8 cellular contexts compared by ENCODE assay signal in genomic region chr1:25774921-25775774, GRCh38. TPM values are rescaled to one million over a fixed set of nuclear protein-coding genes. Genes with fewer than 3 reads are reported as not detected.
A peak's percentile ranks its signal among the peaks of the same experiment; 100 is the strongest.
DNase-seq lines count a peak whose midpoint lies in the region; ATAC-seq lines count a peak whose summit lies in the region.

No MANE protein-coding gene starts in this region.

- peaks cover 53% of the 10 kb centered on the region for H3K27me3 Mint-ChIP-seq in activated CD4-positive, alpha-beta T cell treated with anti-CD3 and anti-CD28 coated beads, Interleukin-2, amount 10 ng/mL, durations not matched to agents 24 days and 14 days

- peaks cover 26% of the 10 kb centered on the region for H3K4me1 Mint-ChIP-seq in activated CD4-positive, alpha-beta T cell treated with anti-CD3 and anti-CD28 coated beads, Interleukin-2, amount 10 ng/mL, durations not matched to agents 24 days and 14 days

- H3K4me3 Mint-ChIP-seq in activated CD4-positive, alpha-beta T cell treated with anti-CD3 and anti-CD28 coated beads, Interleukin-2, amount 10 ng/mL, durations not matched to agents 24 days and 14 days: peak overlapping the region; percentile 67

- intact Hi-C loops in activated CD4-positive, alpha-beta T cell treated with anti-CD3 and anti-CD28 coated beads, Interleukin-2, amount 10 ng/mL, durations not matched to agents 24 days and 14 days (cut with micrococcal nuclease): loop anchor here (1.0 to 2.0 kb wide), 4 partner anchors 20 to 156 kb away; no protein-coding TSS in a partner anchor

- peak; percentile 11 for DNase-seq in NCI-H510A treated with DMSO at 0.1 percent for 48 hours (lab: John Stamatoyannopoulos, UW)
- DNase-seq in NCI-H510A (lab: John Stamatoyannopoulos, UW): no peak
- DNase-seq in activated CD4-positive, alpha-beta T cell treated with anti-CD3 and anti-CD28 coated beads, Interleukin-2, amount 10 ng/mL, durations not matched to agents 24 days and 14 days: peak; percentile 94
- DNase-seq in stimulated activated CD8-positive, alpha-beta memory T cell treated with anti-CD3 and anti-CD28 coated beads, Interleukin-4, amount 100 ng/mL, for 48 hours: peak; percentile 85
- no peak for DNase-seq in NCI-H748 (lab: John Stamatoyannopoulos, UW; ENCODE audit: unreplicated experiment)
- DNase-seq in UCSD-AML1 (lab: John Stamatoyannopoulos, UW; ENCODE audit: unreplicated experiment): no peak

- H3K27ac Mint-ChIP-seq in activated CD4-positive, alpha-beta T cell treated with anti-CD3 and anti-CD28 coated beads, Interleukin-2, amount 10 ng/mL, durations not matched to agents 24 days and 14 days: peak overlapping the region; percentile 59

- H3K9me3 Mint-ChIP-seq in activated CD4-positive, alpha-beta T cell treated with anti-CD3 and anti-CD28 coated beads, Interleukin-2, amount 10 ng/mL, durations not matched to agents 24 days and 14 days: no peaks in the 10 kb centered on the region

- peaks cover 8% of the 10 kb centered on the region for H3K36me3 Mint-ChIP-seq in activated CD4-positive, alpha-beta T cell treated with anti-CD3 and anti-CD28 coated beads, Interleukin-2, amount 10 ng/mL, durations not matched to agents 24 days and 14 days (ENCODE audit: low read depth)

- peak; percentile 56 for ATAC-seq in esophagus mucosa
- ATAC-seq in HG03139 (IDR thresholded peaks at IDR 0.05; ENCODE audit: unreplicated experiment): no peak

RNA-seq across cellular contexts. Expression of gene SELENON, which starts 24.8 kb away (rescaled TPM):
- 8.2 and 9.9 TPM in 2 replicates for total RNA-seq in activated CD4-positive, alpha-beta T cell treated with anti-CD3 and anti-CD28 coated beads, Interleukin-2, amount 10 ng/mL, durations not matched to agents 24 days and 14 days
- total RNA-seq in esophagus mucosa: 35.2 TPM

RNA-seq across cellular contexts. Expression of gene MTFR1L, which starts 44.6 kb away (rescaled TPM):
- total RNA-seq in activated CD4-positive, alpha-beta T cell treated with anti-CD3 and anti-CD28 coated beads, Interleukin-2, amount 10 ng/mL, durations not matched to agents 24 days and 14 days: 30.0 and 31.9 TPM in 2 replicates
- 20.6 TPM for total RNA-seq in esophagus mucosa

Comparison
In these comparisons a context has a peak if more than half of its experiments do, and no peak if none do; other contexts are left out.
1. DNase-seq: peak in NCI-H510A treated with DMSO at 0.1 percent for 48 hours (single experiment), activated CD4-positive, alpha-beta T cell treated with anti-CD3 and anti-CD28 coated beads, Interleukin-2, amount 10 ng/mL, durations not matched to agents 24 days and 14 days (single experiment) and stimulated activated CD8-positive, alpha-beta memory T cell treated with anti-CD3 and anti-CD28 coated beads, Interleukin-4, amount 100 ng/mL, for 48 hours (single experiment); none in NCI-H510A (single experiment), NCI-H748 (single experiment) and UCSD-AML1 (single experiment).